In the genomic region with DNA sequence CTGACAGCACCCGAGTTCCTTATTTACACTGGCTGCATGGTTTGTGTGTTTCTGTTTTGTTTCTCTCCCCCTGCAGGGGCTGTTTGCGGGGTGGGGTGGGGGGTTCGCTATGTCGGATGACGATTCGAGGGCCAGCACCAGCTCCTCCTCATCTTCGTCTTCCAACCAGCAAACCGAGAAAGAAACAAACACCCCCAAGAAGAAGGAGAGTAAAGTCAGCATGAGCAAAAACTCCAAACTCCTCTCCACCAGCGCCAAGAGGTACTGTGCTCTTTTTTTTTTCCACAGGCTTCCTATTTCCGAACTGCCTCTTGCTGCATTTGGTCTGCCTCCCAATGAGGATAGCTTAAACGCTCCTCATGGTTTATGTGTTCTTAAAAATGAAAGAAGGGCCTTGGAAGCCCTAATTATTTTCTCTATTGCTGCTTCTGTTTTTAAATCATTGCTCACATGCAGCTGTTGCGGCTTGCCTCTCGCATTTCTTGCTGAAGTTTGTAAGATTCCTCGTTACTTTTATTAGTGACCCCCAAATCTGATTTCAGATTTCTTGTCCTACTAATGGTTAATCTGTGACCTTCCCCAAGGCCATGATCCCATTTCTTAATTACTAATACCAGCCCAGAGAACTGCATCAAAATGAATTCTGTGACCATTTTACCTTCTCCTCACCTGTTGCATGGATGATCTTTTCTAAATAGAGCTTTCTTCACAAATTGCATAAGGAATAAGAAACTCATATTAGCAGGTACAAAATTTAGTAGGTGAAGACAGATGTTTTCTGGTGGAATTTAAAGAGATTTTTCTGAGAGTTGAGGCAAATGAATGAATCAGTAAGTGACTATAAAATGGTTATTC, we compare ENCODE assay signal across 8 cellular contexts. TPM values are rescaled to one million over a fixed set of nuclear protein-coding genes. Genes with fewer than 3 reads are reported as not detected.
DNase-seq lines count a peak whose midpoint lies in the region; ATAC-seq, FAIRE-seq and TF ChIP-seq lines count a peak whose summit lies in the region.

No MANE protein-coding gene starts in this region.

- H3K4me3 Mint-ChIP-seq in GM23338 = peak overlapping the region; percentile 94

- H3K36me3 Mint-ChIP-seq in GM23338 (ENCODE audit: low read depth) = peaks cover 44% of the 10 kb centered on the region

- peaks cover 46% of the 10 kb centered on the region for H3K79me2 ChIP-seq in GM23338 (replicated peaks; ENCODE audit: insufficient read depth)

- H3F3A ChIP-seq in GM23338 (replicated peaks; ENCODE audit: low read depth) = no peaks in the 10 kb centered on the region; the same call in 1 of the 2 replicates

- H3K27me3 Mint-ChIP-seq in GM23338 (ENCODE audit: insufficient read depth, low read depth, poor library complexity) = peaks cover 11% of the 10 kb centered on the region

- H3K9me3 Mint-ChIP-seq in GM23338 = 0 out of 3 replicates have a peak, but pooled peaks cover 2% of the 10 kb centered on the region

- no peak overlapping the region for H2BK120ac ChIP-seq in neuronal stem cell (ENCODE audit: low read depth, low read length)

- DNase-seq in AG09319 (ENCODE audit: extremely low read depth, low read depth) = peak; percentile 12
- peak; percentile 36 for DNase-seq in GM23338 (ENCODE audit: low spot score)
- DNase-seq in WERI-Rb-1 = no peak
- peak; percentile 62 for DNase-seq in fibroblast of the aortic adventitia (ENCODE audit: low read depth)
- no peak for DNase-seq in neuronal stem cell (ENCODE audit: low spot score)
- DNase-seq in D721Med (ENCODE audit: insufficient read length, low spot score) = no peak
- DNase-seq in germinal center (ENCODE audit: low spot score) = no peak
- DNase-seq in iPS-NIHi7 (ENCODE audit: extremely low spot score) = no peak

- H3K4me1 ChIP-seq in GM23338 (ENCODE audit: insufficient read depth) = peaks cover 44% of the 10 kb centered on the region
- H3K4me1 ChIP-seq in neuronal stem cell (ENCODE audit: control insufficient read depth in 2 of 2, insufficient read depth in 1 of 2, low read depth in 1 of 2, low read length in 2 of 2) = peaks cover 4 to 8% of the 10 kb centered on the region in 2 donors

- 0 out of 2 replicates have a peak, but pooled peaks cover 3% of the 10 kb centered on the region for H3K36me3 ChIP-seq in GM23338 (ENCODE audit: insufficient read depth)
- H3K36me3 ChIP-seq in WERI-Rb-1 = peaks cover 16% of the 10 kb centered on the region
- H3K36me3 ChIP-seq in neuronal stem cell (replicated peaks in 1 of 2; ENCODE audit: control insufficient read depth in 2 of 2, insufficient read depth in 2 of 2, low read length in 2 of 2) = peaks cover 0 to 48% of the 10 kb centered on the region in 2 donors

- H2BK5ac ChIP-seq in neuronal stem cell (ENCODE audit: low read length) = peak overlapping the region; percentile 87

- H3K27ac ChIP-seq in GM23338 (ENCODE audit: low read depth) = peak overlapping the region; percentile 55; the same call in 1 of the 2 replicates
- no peak overlapping the region; the same call in 1 of the 2 replicates for H3K27ac ChIP-seq in WERI-Rb-1
- peak overlapping the region; percentile 52 for H3K27ac ChIP-seq in neuronal stem cell (replicated peaks; ENCODE audit: low read length)

- no peak overlapping the region for H2BK12ac ChIP-seq in neuronal stem cell (ENCODE audit: low read length)

- H3K14ac ChIP-seq in neuronal stem cell (ENCODE audit: low read length) = no peak overlapping the region

- FAIRE-seq in D721Med (lab: Jason Lieb, UNC) = no peak

- no CpG with 5 or more reads among the region's 14 CpGs for WGBS in neuronal stem cell (ENCODE audit: extremely low coverage in 2 of 2, insufficient read length in 2 of 2, insufficient replicate concordance in 1 of 2), 2 donors

- peak overlapping the region; percentile 99 for H3K18ac ChIP-seq in neuronal stem cell (ENCODE audit: low read length)

- no peak overlapping the region for H3K4ac ChIP-seq in neuronal stem cell (ENCODE audit: low read length)

- no peak overlapping the region for H2BK15ac ChIP-seq in neuronal stem cell (ENCODE audit: low read length)

- H3K4me3 ChIP-seq in GM23338 (peak overlapping the region; percentile 88), WERI-Rb-1 (ENCODE audit: low read depth, low read length) (peak overlapping the region; percentile 51), fibroblast of the aortic adventitia (ENCODE audit: low read depth, low read length) (peak overlapping the region; percentile 80), neuronal stem cell (ENCODE audit: low read length in 2 of 2) (peak overlapping the region; percentile 71 to 98)

- no peak overlapping the region for H4K8ac ChIP-seq in neuronal stem cell (ENCODE audit: low read depth, low read length)

- no peak overlapping the region for H3K9ac ChIP-seq in neuronal stem cell (ENCODE audit: low read depth, low read length, poor library complexity)

- H3K27me3 ChIP-seq in GM23338 (ENCODE audit: insufficient read depth) = no peaks in the 10 kb centered on the region; the same call in 1 of the 2 replicates
- no peaks in the 10 kb centered on the region for H3K27me3 ChIP-seq in WERI-Rb-1 (ENCODE audit: insufficient read depth, low read depth, severe bottlenecking)
- H3K27me3 ChIP-seq in neuronal stem cell (ENCODE audit: control insufficient read depth in 3 of 3, insufficient read depth in 3 of 3, low read depth in 1 of 3, low read length in 3 of 3) = no peaks in the 10 kb centered on the region

- peaks cover 64% of the 10 kb centered on the region for H3K4me1 Mint-ChIP-seq in GM23338

- no peak overlapping the region for H2AK5ac ChIP-seq in neuronal stem cell (ENCODE audit: low read depth, low read length)

- H3K4me2 ChIP-seq in GM23338 (peak overlapping the region; percentile 72), neuronal stem cell (ENCODE audit: insufficient read depth, low read length, poor library complexity, severe bottlenecking) (peak overlapping the region; percentile 54)

- peak; percentile 8 for ATAC-seq in GM23338

- TF ChIP-seq CTCF in AG09319 (IDR thresholded peaks at IDR 0.05; ENCODE audit: low read depth, low read length) (no peak), GM23338 (conservative IDR thresholded peaks at IDR 0.05; ENCODE audit: low read depth in 2 of 2) (no peak), WERI-Rb-1 (IDR thresholded peaks at IDR 0.05; ENCODE audit: low read depth, low read length) (no peak), fibroblast of the aortic adventitia (IDR thresholded peaks at IDR 0.05; ENCODE audit: insufficient read depth, low read length) (no peak), D721Med (IDR thresholded peaks at IDR 0.05; ENCODE audit: insufficient read depth, missing control alignments) (no peak)

- H3K9me3 ChIP-seq in WERI-Rb-1 (ENCODE audit: severe bottlenecking) (no peaks in the 10 kb centered on the region), neuronal stem cell (replicated peaks in 1 of 2; ENCODE audit: control insufficient read depth in 2 of 2, insufficient read depth in 1 of 2, low read depth in 1 of 2, low read length in 2 of 2) (no peaks in the 10 kb centered on the region)

- H2AFZ ChIP-seq in GM23338 (peak overlapping the region; percentile 44; the same call in 1 of the 2 replicates), neuronal stem cell (ENCODE audit: low read length) (peak overlapping the region; percentile 88)

- no peak overlapping the region for H4K91ac ChIP-seq in neuronal stem cell (ENCODE audit: low read depth, low read length, poor library complexity)

- H3K9me2 ChIP-seq in GM23338 (ENCODE audit: insufficient read depth) = no peaks in the 10 kb centered on the region

- no peak overlapping the region for H3K23ac ChIP-seq in neuronal stem cell (ENCODE audit: low read depth, low read length, poor library complexity)

- H3K79me1 ChIP-seq in neuronal stem cell (ENCODE audit: low read depth, low read length) = peaks cover 7% of the 10 kb centered on the region

- H3K27ac Mint-ChIP-seq in GM23338 = peak overlapping the region; percentile 93

- peaks cover 10% of the 10 kb centered on the region for H4K20me1 ChIP-seq in GM23338 (replicated peaks; ENCODE audit: insufficient read depth)

RNA-seq across cellular contexts. Expression of a gene that starts 1.6 kb away (rescaled TPM):
- 113 and 120 TPM in 2 replicates for total RNA-seq in GM23338 (2014; rRNA removed; shearing (Covaris generic))
- polyA plus RNA-seq in GM23338 (2016; fragmentation: Nextera tagmentation; extraction: Ambion mirVana) = 39.9 and 41.5 TPM in 2 replicates
- total RNA-seq in fibroblast of the aortic adventitia (ENCODE audit: low replicate concordance) = 34.6 and 108 TPM in 2 replicates
- polyA plus RNA-seq in neuronal stem cell (2013, experiment 1 of 2) = 320 TPM
- polyA plus RNA-seq in neuronal stem cell (2013, experiment 2 of 2) = 317 TPM

Comparison
In these comparisons a context has a peak if more than half of its experiments do, and no peak if none do; other contexts are left out.
1. DNase-seq: peak in AG09319 (single experiment), GM23338 (single experiment) and fibroblast of the aortic adventitia (single experiment); none in WERI-Rb-1 (single experiment), neuronal stem cell (single experiment), D721Med (single experiment), germinal center (single experiment) and iPS-NIHi7 (single experiment).
2. Peak in every context shown above with its lines, with median percentiles within 50 percentile points of each other: H3K4me3 ChIP-seq.